Comparison of ENCODE assay signal across 2 cellular contexts in genomic region chr1:5992814-5993552, GRCh38.
A peak's percentile ranks its signal among the peaks of the same experiment; 100 is the strongest.
TF ChIP-seq lines count a peak whose summit lies in the region.

No MANE protein-coding gene starts in this region.

TF ChIP-seq in GM12878, 131 proteins besides CTCF, POLR2A, EP300 and RAD21 (continued from another document):
- TF ChIP-seq IKZF2 (IDR thresholded peaks at IDR 0.05) (peak in 1 of 2 experiments; percentile 7; a peak in 2 of 4 replicates), STAT3 (IDR thresholded peaks at IDR 0.05; ENCODE audit: low read depth, low read length) (no peak), ETV6 (conservative IDR thresholded peaks at IDR 0.05 in 1 of 2, IDR thresholded peaks at IDR 0.05 in 1 of 2; ENCODE audit: borderline replicate concordance in 1 of 2, low read depth in 1 of 2) (no peak), NR2F1 (conservative IDR thresholded peaks at IDR 0.05) (peak; percentile 27), GABPA (IDR thresholded peaks at IDR 0.05; ENCODE audit: low read depth) (no peak), LARP7 (IDR thresholded peaks at IDR 0.05) (0 out of 2 replicates have a peak, but pooled peaks have one; percentile 30), ZSCAN29 (IDR thresholded peaks at IDR 0.05) (0 out of 2 replicates have a peak, but pooled peaks have one; percentile 61), CHD1 (IDR thresholded peaks at IDR 0.05; ENCODE audit: low read depth, low read length) (no peak), HDAC2 (IDR thresholded peaks at IDR 0.05) (no peak), RELB (IDR thresholded peaks at IDR 0.05; ENCODE audit: low read depth) (peak; percentile 11), ZBTB11 (CRISPR knock-in tag; IDR thresholded peaks at IDR 0.05) (no peak), FOXM1 (IDR thresholded peaks at IDR 0.05; ENCODE audit: low read depth, low read length) (no peak), NKRF (conservative IDR thresholded peaks at IDR 0.05) (peak; percentile 14), SMARCA5 (IDR thresholded peaks at IDR 0.05) (peak; percentile 41; the same call in 1 of the 2 replicates)
TF ChIP-seq in GM12878: peak in this region for 8.

TF ChIP-seq in HepG2, 621 proteins besides CTCF, POLR2A, EP300 and RAD21 (continued from another document and continues in another):
- TF ChIP-seq ZNF18 (CRISPR knock-in tag; IDR thresholded peaks at IDR 0.05; ENCODE audit: insufficient replicate concordance) (no peak), ZNF83 (CRISPR knock-in tag; IDR thresholded peaks at IDR 0.05; ENCODE audit: borderline replicate concordance) (no peak), ZNF530 (CRISPR knock-in tag; IDR thresholded peaks at IDR 0.05; ENCODE audit: low read depth) (no peak), HNRNPK (IDR thresholded peaks at IDR 0.05; ENCODE audit: low read depth, low read length, poor library complexity, severe bottlenecking) (peak; percentile 85), PCBP1 (IDR thresholded peaks at IDR 0.05; ENCODE audit: borderline replicate concordance, low read depth, low read length) (no peak), SRSF9 (IDR thresholded peaks at IDR 0.05; ENCODE audit: borderline replicate concordance, insufficient read depth, low read depth, low read length, poor library complexity, severe bottlenecking) (no peak), ZNF569 (CRISPR knock-in tag; IDR thresholded peaks at IDR 0.05; ENCODE audit: borderline replicate concordance) (no peak), TFDP2 (CRISPR knock-in tag; IDR thresholded peaks at IDR 0.05) (no peak), ZFAT (CRISPR knock-in tag; conservative IDR thresholded peaks at IDR 0.05) (no peak), ZBED4 (CRISPR knock-in tag; IDR thresholded peaks at IDR 0.05; ENCODE audit: borderline replicate concordance) (no peak), KDM5B (CRISPR knock-in tag; IDR thresholded peaks at IDR 0.05; ENCODE audit: borderline replicate concordance) (peak; percentile 3; the same call in 1 of the 2 replicates), ZNF687 (CRISPR knock-in tag; IDR thresholded peaks at IDR 0.05) (no peak; the same call in 1 of the 2 replicates), ZNF652 (CRISPR knock-in tag; IDR thresholded peaks at IDR 0.05; ENCODE audit: borderline replicate concordance, low read depth) (no peak), ZNF547 (CRISPR knock-in tag; IDR thresholded peaks at IDR 0.05) (no peak), TMF1 (CRISPR knock-in tag; IDR thresholded peaks at IDR 0.05; ENCODE audit: low read depth) (no peak), ZNF10 (CRISPR knock-in tag; IDR thresholded peaks at IDR 0.05; ENCODE audit: borderline replicate concordance, low read depth) (no peak), SNAI1 (CRISPR knock-in tag; IDR thresholded peaks at IDR 0.05; ENCODE audit: borderline replicate concordance) (0 out of 2 replicates have a peak, but pooled peaks have one; percentile 9), ZMAT5 (CRISPR knock-in tag; IDR thresholded peaks at IDR 0.05; ENCODE audit: borderline replicate concordance, low read depth) (no peak), ZKSCAN5 (CRISPR knock-in tag; IDR thresholded peaks at IDR 0.05) (peak; percentile 92), ZNF460 (CRISPR knock-in tag; IDR thresholded peaks at IDR 0.05; ENCODE audit: borderline replicate concordance) (no peak), ZNF784 (CRISPR knock-in tag; IDR thresholded peaks at IDR 0.05; ENCODE audit: borderline replicate concordance) (no peak), NCOA5 (CRISPR knock-in tag; IDR thresholded peaks at IDR 0.05) (no peak), ZSCAN31 (CRISPR knock-in tag; IDR thresholded peaks at IDR 0.05; ENCODE audit: low read depth) (no peak), SYNCRIP (IDR thresholded peaks at IDR 0.05; ENCODE audit: insufficient read depth, low read depth, low read length) (no peak), ZNF710 (CRISPR knock-in tag; IDR thresholded peaks at IDR 0.05; ENCODE audit: borderline replicate concordance) (0 out of 2 replicates have a peak, but pooled peaks have one; percentile 38), ZNF891 (CRISPR knock-in tag; IDR thresholded peaks at IDR 0.05) (no peak), IKZF4 (CRISPR knock-in tag; IDR thresholded peaks at IDR 0.05; ENCODE audit: borderline replicate concordance, low read depth, not compliant biosample characterization) (no peak), HOXA9 (CRISPR knock-in tag; IDR thresholded peaks at IDR 0.05; ENCODE audit: borderline replicate concordance) (0 out of 2 replicates have a peak, but pooled peaks have one; percentile 10), SMAD3 (CRISPR knock-in tag; IDR thresholded peaks at IDR 0.05) (no peak), GATAD1 (CRISPR knock-in tag; IDR thresholded peaks at IDR 0.05) (no peak), ZNF607 (CRISPR knock-in tag; IDR thresholded peaks at IDR 0.05; ENCODE audit: borderline replicate concordance) (no peak), HMG20A (CRISPR knock-in tag; IDR thresholded peaks at IDR 0.05; ENCODE audit: borderline replicate concordance) (no peak), MXD4 (CRISPR knock-in tag; IDR thresholded peaks at IDR 0.05) (no peak), AGO1 (IDR thresholded peaks at IDR 0.05; ENCODE audit: low read depth, low read length, poor library complexity, severe bottlenecking) (peak; percentile 4), ZNF597 (CRISPR knock-in tag; IDR thresholded peaks at IDR 0.05) (no peak), ZNF326 (CRISPR knock-in tag; IDR thresholded peaks at IDR 0.05; ENCODE audit: borderline replicate concordance) (no peak), SMYD3 (CRISPR knock-in tag; IDR thresholded peaks at IDR 0.05) (no peak), CSRNP1 (CRISPR knock-in tag; IDR thresholded peaks at IDR 0.05) (no peak), PHB2 (IDR thresholded peaks at IDR 0.05; ENCODE audit: partially characterized antibody) (no peak), HNRNPH1 (optimal IDR thresholded peaks at IDR 0.05; ENCODE audit: low read depth, low read length) (no peak), SETDB1 (CRISPR knock-in tag; IDR thresholded peaks at IDR 0.05; ENCODE audit: borderline replicate concordance) (no peak), SIN3B (IDR thresholded peaks at IDR 0.05; ENCODE audit: low read length) (no peak)
